In genomic region chr12:45890276-45890675, GRCh38 we compare ENCODE assay signal across 14 cellular contexts.
DNase-seq lines count a peak whose midpoint lies in the region; ATAC-seq, FAIRE-seq and TF ChIP-seq lines count a peak whose summit lies in the region.
"Had no signal": no experiment of that assay in that cellular context is flagged by ENCODE, and none has a peak within 500 bp of the region (broad histone marks: within the 10 kb centered on the region; RNA-seq: fewer than 3 reads in every experiment).

No MANE protein-coding gene starts in this region.

- peak; percentile 13 for FAIRE-seq in A549 (lab: Jason Lieb, UNC)

- H3K36me3 ChIP-seq in prostate gland, result no peaks in the 10 kb centered on the region

- no peak for DNase-seq in A549 (ENCODE audit: low read depth in 1 of 2, low spot score in 1 of 2)
- DNase-seq in HFFc6, result no peak
- no peak for DNase-seq in prostate gland (ENCODE audit: low spot score)
- DNase-seq in sciatic nerve (ENCODE audit: low spot score), result no peak
- no peak for DNase-seq in NCI-H1930 (lab: John Stamatoyannopoulos, UW)
- DNase-seq: AML-193, COR-L47, H9, IMR-90, NCI-H1092, NCI-H524, SIG-M5 had no signal

- 0 out of 2 replicates have a peak, but pooled peaks cover 4% of the 10 kb centered on the region for H3K27me3 Mint-ChIP-seq in HFFc6 (ENCODE audit: insufficient read depth)

- no peaks in the 10 kb centered on the region for H3K27me3 ChIP-seq in prostate gland (replicated peaks; ENCODE audit: insufficient read depth)

- 83% methylated on average over 2 of the region's 2 CpGs for WGBS in A549 (ENCODE audit: missing lambda C conversion rate)
- WGBS in prostate gland, result 68% methylated on average over 2 of the region's 2 CpGs

- H3K4me3 Mint-ChIP-seq in HFFc6, result no peak overlapping the region
- H3K4me3 Mint-ChIP-seq: H9 had no signal

- H3K4me3 ChIP-seq in A549, result no peak overlapping the region
- no peak overlapping the region for H3K4me3 ChIP-seq in prostate gland

- TF ChIP-seq CTCF in A549 (IDR thresholded peaks at IDR 0.05) (no peak), HFFc6 (IDR thresholded peaks at IDR 0.05) (peak; percentile 54), VCaP (conservative IDR thresholded peaks at IDR 0.05) (peak; percentile 48), prostate gland (IDR thresholded peaks at IDR 0.05) (peak in 3 of 4 experiments; percentile 9 to 35 (median 21))

- H3K4me1 Mint-ChIP-seq in HFFc6 (ENCODE audit: low read depth), result no peaks in the 10 kb centered on the region

- no peak overlapping the region for H3K27ac Mint-ChIP-seq in HFFc6
- H3K27ac Mint-ChIP-seq: H9 had no signal

- H3K27ac ChIP-seq in A549 (no peak overlapping the region), VCaP (no peak overlapping the region), prostate gland (no peak overlapping the region)

- ATAC-seq in A549 (no peak), sciatic nerve (no peak), GM18519 (IDR thresholded peaks at IDR 0.05; ENCODE audit: low FRiP score, unreplicated experiment) (no peak)

- CTCF ChIA-PET in A549 (lab: Yijun Ruan, JAX), result no interaction called here

- TF ChIP-seq EP300 in A549 (IDR thresholded peaks at IDR 0.05), result no peak

- peaks cover 18% of the 10 kb centered on the region for H3K36me3 Mint-ChIP-seq in HFFc6 (ENCODE audit: low read depth)

- intact Hi-C loops in prostate gland (cut with DNase I), result no loop called here
- intact Hi-C loops in sciatic nerve (cut with DNase I), result no loop called here

- no peak for TF ChIP-seq RAD21 in A549 (conservative IDR thresholded peaks at IDR 0.05 in 1 of 2, IDR thresholded peaks at IDR 0.05 in 1 of 2)

- no peak overlapping the region for H3K4me2 ChIP-seq in A549

- POLR2A ChIA-PET in A549 (lab: Yijun Ruan, JAX), result no interaction called here

- no peaks in the 10 kb centered on the region for H3K9me3 ChIP-seq in A549
- no peaks in the 10 kb centered on the region for H3K9me3 ChIP-seq in prostate gland

- no peaks in the 10 kb centered on the region for H3K9me3 Mint-ChIP-seq in HFFc6

- TF ChIP-seq POLR2A in A549 (IDR thresholded peaks at IDR 0.05; ENCODE audit: low read length) (no peak), prostate gland (IDR thresholded peaks at IDR 0.05) (no peak)

- H3K4me1 ChIP-seq in A549 (no peaks in the 10 kb centered on the region), prostate gland (replicated peaks) (no peaks in the 10 kb centered on the region)

TF ChIP-seq in A549, 52 proteins besides CTCF, POLR2A, EP300 and RAD21:
- no peak for TF ChIP-seq HEYL (CRISPR knock-in tag; IDR thresholded peaks at IDR 0.05)
- no peak for TF ChIP-seq FOSL2 (IDR thresholded peaks at IDR 0.05)
- TF ChIP-seq FOSL2 (CRISPR knock-in tag; IDR thresholded peaks at IDR 0.05), result no peak
- TF ChIP-seq ATOH8 (CRISPR knock-in tag; IDR thresholded peaks at IDR 0.05; ENCODE audit: low read depth), result no peak
- TF ChIP-seq BHLHE40 (IDR thresholded peaks at IDR 0.05; ENCODE audit: low read depth, low read length), result no peak
- TF ChIP-seq CBX2 (IDR thresholded peaks at IDR 0.05; ENCODE audit: borderline replicate concordance, low read depth), result no peak
- no peak for TF ChIP-seq MAZ (IDR thresholded peaks at IDR 0.05; ENCODE audit: borderline replicate concordance, low read depth, low read length)
- TF ChIP-seq KDM1A (IDR thresholded peaks at IDR 0.05; ENCODE audit: low read depth), result no peak
- TF ChIP-seq EHF (CRISPR knock-in tag; IDR thresholded peaks at IDR 0.05), result no peak
- TF ChIP-seq CBX8 (IDR thresholded peaks at IDR 0.05), result no peak
- TF ChIP-seq RFX5 (IDR thresholded peaks at IDR 0.05), result no peak
- no peak for TF ChIP-seq CHD4 (IDR thresholded peaks at IDR 0.05; ENCODE audit: borderline replicate concordance)
- TF ChIP-seq HOXB5 (CRISPR knock-in tag; IDR thresholded peaks at IDR 0.05), result no peak
